ENCODE assay signal across 1 cellular context in the genomic region with DNA sequence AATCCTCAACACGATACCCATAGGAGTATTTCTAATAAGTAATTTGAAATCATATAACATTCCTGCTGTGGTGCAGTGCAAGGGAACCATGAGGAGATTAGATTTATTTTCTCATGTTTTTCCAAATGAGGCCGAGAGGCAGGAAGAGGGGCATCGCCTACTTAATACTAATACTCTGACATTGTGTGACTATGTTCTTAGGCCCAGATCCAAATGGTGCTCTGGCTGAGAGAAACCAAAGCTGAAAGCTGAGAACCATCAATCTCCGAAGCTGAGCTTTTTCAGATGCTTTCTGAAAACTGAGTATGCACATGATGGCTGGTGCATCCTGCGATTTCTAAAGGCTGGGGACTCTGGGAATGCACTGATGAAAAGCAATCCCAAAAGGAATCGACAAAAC.
TF ChIP-seq lines count a peak whose summit lies in the region.

No MANE protein-coding gene starts in this region.

TF ChIP-seq in SK-N-SH, 30 proteins besides CTCF, POLR2A, EP300 and RAD21 (continued from another document):
- TF ChIP-seq FOXJ3 (CRISPR knock-in tag; IDR thresholded peaks at IDR 0.05) (no peak), MXI1 (IDR thresholded peaks at IDR 0.05; ENCODE audit: low read depth, low read length) (no peak), USF1 (IDR thresholded peaks at IDR 0.05; ENCODE audit: borderline replicate concordance, low read depth) (no peak), POLR2AphosphoS5 (IDR thresholded peaks at IDR 0.05; ENCODE audit: low read depth, low read length) (no peak), NFIC (IDR thresholded peaks at IDR 0.05; ENCODE audit: borderline replicate concordance) (no peak), GATA2 (CRISPR knock-in tag; IDR thresholded peaks at IDR 0.05) (no peak), TCF12 (IDR thresholded peaks at IDR 0.05) (no peak), FOXM1 (IDR thresholded peaks at IDR 0.05; ENCODE audit: low read depth) (no peak)
- TF ChIP-seq, protein P1, sequence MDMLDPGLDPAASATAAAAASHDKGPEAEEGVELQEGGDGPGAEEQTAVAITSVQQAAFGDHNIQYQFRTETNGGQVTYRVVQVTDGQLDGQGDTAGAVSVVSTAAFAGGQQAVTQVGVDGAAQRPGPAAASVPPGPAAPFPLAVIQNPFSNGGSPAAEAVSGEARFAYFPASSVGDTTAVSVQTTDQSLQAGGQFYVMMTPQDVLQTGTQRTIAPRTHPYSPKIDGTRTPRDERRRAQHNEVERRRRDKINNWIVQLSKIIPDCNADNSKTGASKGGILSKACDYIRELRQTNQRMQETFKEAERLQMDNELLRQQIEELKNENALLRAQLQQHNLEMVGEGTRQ (IDR thresholded peaks at IDR 0.05; ENCODE audit: borderline replicate concordance, low read depth, low read length), result no peak
